In the genomic region with DNA sequence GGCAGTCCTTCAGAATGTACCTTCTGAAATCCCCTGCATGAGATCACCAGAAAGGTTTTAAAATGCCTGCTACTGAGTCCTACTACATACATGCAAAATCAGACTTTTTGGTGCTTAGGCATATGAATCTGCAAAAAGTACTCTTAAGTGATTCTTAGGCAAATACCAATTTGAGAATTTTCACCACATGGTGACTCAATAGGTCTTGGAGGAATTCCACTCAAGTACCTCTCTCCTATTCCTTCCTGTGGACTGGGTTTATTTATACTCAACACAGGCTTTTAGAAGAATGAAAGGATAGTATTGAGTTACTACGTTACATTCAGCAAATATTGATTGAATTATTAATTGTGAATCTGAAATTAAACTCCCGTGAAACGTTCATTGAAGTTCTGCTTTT, we compare ENCODE assay signal across 21 cellular contexts.
A peak's percentile ranks its signal among the peaks of the same experiment; 100 is the strongest.
DNase-seq lines count a peak whose midpoint lies in the region; ATAC-seq, FAIRE-seq and TF ChIP-seq lines count a peak whose summit lies in the region.
"Had no signal": no experiment of that assay in that cellular context is flagged by ENCODE, and none has a peak within 500 bp of the region (broad histone marks: within the 10 kb centered on the region; RNA-seq: fewer than 3 reads in every experiment).

No MANE protein-coding gene starts in this region.

- H3K23ac ChIP-seq in IMR-90 (ENCODE audit: low read depth, low read length) = no peak overlapping the region

- no peaks in the 10 kb centered on the region for H3K36me3 ChIP-seq in IMR-90 (ENCODE audit: control insufficient read depth, insufficient read depth, low read length)
- H3K36me3 ChIP-seq in lung (ENCODE audit: control insufficient read depth in 2 of 2, insufficient read depth in 2 of 2, low read length in 2 of 2) = no peaks in the 10 kb centered on the region
- H3K36me3 ChIP-seq: BE2C had no signal

- peak; percentile 56 for FAIRE-seq in D721Med (lab: Jason Lieb, UNC)
- FAIRE-seq: GM12892, GM18507, H1, K562 had no signal

- no peak overlapping the region for H2AK9ac ChIP-seq in IMR-90 (replicated peaks; ENCODE audit: low read depth, low read length, poor library complexity)

- H3K4me1 ChIP-seq in IMR-90 (ENCODE audit: control insufficient read depth, insufficient read depth, low read length) (no peaks in the 10 kb centered on the region), lung (ENCODE audit: control insufficient read depth in 2 of 2, insufficient read depth in 2 of 2, low read length in 2 of 2) (no peaks in the 10 kb centered on the region)

- H2AK5ac ChIP-seq in IMR-90 (ENCODE audit: low read depth, low read length) = no peak overlapping the region

- H3K4me3 ChIP-seq in IMR-90 (ENCODE audit: insufficient read depth, low read depth, low read length) (no peak overlapping the region), lung (no peak overlapping the region)
- H3K4me3 ChIP-seq: K562 had no signal

- H2AFZ ChIP-seq in IMR-90 (replicated peaks; ENCODE audit: low read length, poor library complexity) = no peak overlapping the region

- DNase-seq in D721Med (ENCODE audit: insufficient read length, low spot score) (no peak), IMR-90 (peak; percentile 0), astrocyte of the hippocampus (ENCODE audit: low read depth, low spot score) (peak; percentile 34), lung (ENCODE audit: low spot score) (no peak)
- DNase-seq in activated T-cell treated with anti-CD3 and anti-CD28 coated beads, Interleukin-2, amount 50 U/mL, for 1 hour = no peak
- DNase-seq: BE2C; CD4-positive, CD25-positive, alpha-beta regulatory T cell; COR-L47; NCI-H1436 treated with DMSO at 0.1 percent for 48 hours; NCI-H2029; NCI-H510A; NCI-H748 treated with DMSO at 0.1 percent for 48 hours; OCI-M1; SHP77; SK-N-SH had no signal

- H3K4me2 ChIP-seq in IMR-90 (ENCODE audit: low read depth, low read length) = no peak overlapping the region
- H3K4me2 ChIP-seq: SK-N-SH had no signal

- dilution Hi-C loops in IMR-90 (cut with HindIII; ENCODE audit: low sequenced_read_pairs, unreplicated experiment) = no loop called here

- no peak overlapping the region for H3K56ac ChIP-seq in IMR-90 (ENCODE audit: extremely low read depth, insufficient read depth, low read length)

- H3K18ac ChIP-seq in IMR-90 (ENCODE audit: low read depth, low read length) = no peak overlapping the region

- CTCF ChIA-PET in IMR-90 (lab: Yijun Ruan, JAX) = no interaction called here

- H3K27me3 ChIP-seq in IMR-90 (ENCODE audit: control insufficient read depth, insufficient read depth, low read length) (no peaks in the 10 kb centered on the region), lung (ENCODE audit: control insufficient read depth, insufficient read depth) (no peaks in the 10 kb centered on the region)
- H3K27me3 ChIP-seq: BE2C had no signal

- H3K14ac ChIP-seq in IMR-90 (replicated peaks; ENCODE audit: low read depth, low read length) = no peak overlapping the region

- in situ Hi-C loops in IMR-90 (cut with MboI; ENCODE audit: low sequenced_read_pairs) = no loop called here

- WGBS in IMR-90 (ENCODE audit: extremely low coverage in 2 of 2, insufficient read length in 1 of 2), 2 experiments = no CpG with 5 or more reads among the region's 3 CpGs
- WGBS in lung, 2 donors = 69 to 80% methylated on average over 3 of the region's 3 CpGs

- ATAC-seq in IMR-90 (ENCODE audit: low read depth) (no peak), lung (ENCODE audit: insufficient read depth, low FRiP score) (peak; percentile 77), GM21723 (IDR thresholded peaks at IDR 0.05; ENCODE audit: unreplicated experiment) (no peak), GM19351 (IDR thresholded peaks at IDR 0.05; ENCODE audit: unreplicated experiment) (no peak)
- ATAC-seq: K562 had no signal

- H2BK5ac ChIP-seq in IMR-90 (ENCODE audit: low read depth, low read length, poor library complexity, severe bottlenecking) = no peak overlapping the region

- H2BK15ac ChIP-seq in IMR-90 (ENCODE audit: low read depth, low read length) = no peak overlapping the region

- no peak for TF ChIP-seq POLR2A in IMR-90 (IDR thresholded peaks at IDR 0.05; ENCODE audit: low read depth, low read length)

- no peaks in the 10 kb centered on the region for H3K79me1 ChIP-seq in IMR-90 (ENCODE audit: low read depth in 1 of 2, low read length in 2 of 2)

- no peak overlapping the region for H3K9ac ChIP-seq in IMR-90 (ENCODE audit: low read depth, low read length)
- H3K9ac ChIP-seq: SK-N-SH had no signal

- H2BK20ac ChIP-seq in IMR-90 (ENCODE audit: low read depth, low read length) = no peak overlapping the region

- TF ChIP-seq CTCF in D721Med (IDR thresholded peaks at IDR 0.05; ENCODE audit: insufficient read depth, missing control alignments) (no peak), IMR-90 (conservative IDR thresholded peaks at IDR 0.05; ENCODE audit: low read depth, low read length) (no peak), lung (IDR thresholded peaks at IDR 0.05; ENCODE audit: control extremely low read depth, extremely low read depth) (no peak)

- H3K9me3 ChIP-seq in IMR-90 (ENCODE audit: control insufficient read depth, insufficient read depth, low read length) (no peaks in the 10 kb centered on the region), lung (ENCODE audit: control insufficient read depth in 2 of 2, insufficient read depth in 1 of 2, low read length in 1 of 2) (peaks cover 0 to 12% of the 10 kb centered on the region in 2 donors)
- H3K9me3 ChIP-seq: BE2C, SK-N-SH had no signal

- H3K27ac ChIP-seq in IMR-90 (ENCODE audit: insufficient read depth, low read length) (no peak overlapping the region), lung (ENCODE audit: low read depth in 1 of 2, low read length in 1 of 2) (no peak overlapping the region)

- H4K91ac ChIP-seq in IMR-90 (ENCODE audit: insufficient read depth, low read depth, low read length) = no peak overlapping the region

- H4K20me1 ChIP-seq in IMR-90 (ENCODE audit: insufficient read depth, low read length) = no peaks in the 10 kb centered on the region

- intact Hi-C loops in IMR-90 (cut with micrococcal nuclease) = no loop called here

- BruUV-seq in IMR-90 (replicated peaks; lab: Mats Ljungman, UMichigan) = no TSS peak

- no peak overlapping the region for H2BK120ac ChIP-seq in IMR-90 (ENCODE audit: low read depth, low read length)

- no peak overlapping the region for H4K8ac ChIP-seq in IMR-90 (ENCODE audit: low read depth in 2 of 2, low read length in 2 of 2)

- H4K5ac ChIP-seq in IMR-90 (ENCODE audit: low read depth, low read length) = no peak overlapping the region

- TF ChIP-seq RAD21 in IMR-90 (IDR thresholded peaks at IDR 0.05; ENCODE audit: low read length) = no peak

- POLR2A ChIA-PET in IMR-90 (lab: Charles Lee; ENCODE audit: unreplicated experiment) = no interaction called here

- no peaks in the 10 kb centered on the region for H3K9me1 ChIP-seq in IMR-90 (ENCODE audit: insufficient read depth, low read length)

- no peak overlapping the region for H3K4ac ChIP-seq in IMR-90 (ENCODE audit: low read depth, low read length)

TF ChIP-seq in IMR-90, 13 proteins besides CTCF, POLR2A, EP300 and RAD21:
- TF ChIP-seq RCOR1 (IDR thresholded peaks at IDR 0.05; ENCODE audit: insufficient replicate concordance, low read length) (no peak), FOS (IDR thresholded peaks at IDR 0.05; ENCODE audit: low read depth, low read length) (no peak), CEBPB (IDR thresholded peaks at IDR 0.05; ENCODE audit: low read depth, low read length) (no peak), MAZ (IDR thresholded peaks at IDR 0.05; ENCODE audit: borderline replicate concordance, low read depth, low read length) (no peak), MXI1 (IDR thresholded peaks at IDR 0.05; ENCODE audit: borderline replicate concordance, low read depth, low read length) (no peak)

Comparison
In these comparisons a context has a peak if more than half of its experiments do, and no peak if none do; other contexts are left out.
1. DNase-seq: peak in IMR-90 (single experiment) and astrocyte of the hippocampus (single experiment); none in D721Med (single experiment), lung (single experiment) and activated T-cell treated with anti-CD3 and anti-CD28 coated beads, Interleukin-2, amount 50 U/mL, for 1 hour (single experiment).